Comparison of ENCODE assay signal across 27 cellular contexts in genomic region chr6:159012201-159012600, GRCh38. TPM values are rescaled to one million over a fixed set of nuclear protein-coding genes. Genes with fewer than 3 reads are reported as not detected.
DNase-seq lines count a peak whose midpoint lies in the region; ATAC-seq and TF ChIP-seq lines count a peak whose summit lies in the region.
"Had no signal": no experiment of that assay in that cellular context is flagged by ENCODE, and none has a peak within 500 bp of the region (broad histone marks: within the 10 kb centered on the region; RNA-seq: fewer than 3 reads in every experiment).

No MANE protein-coding gene starts in this region.

- no peaks in the 10 kb centered on the region for H3K27me3 Mint-ChIP-seq in activated T-helper 17 cell treated with anti-CD3 and anti-CD28 coated beads, Interleukin-2, amount 50 U/mL, for 72 hours
- H3K27me3 Mint-ChIP-seq in stimulated activated memory B cell treated with anti-CD40 and anti-IgM and Interleukin-4, amounts not matched to agents 10 μg/mL and 1 μg/mL and 100 μg/mL, for 72 hours, result no peaks in the 10 kb centered on the region
- H3K27me3 Mint-ChIP-seq: activated T-cell treated with anti-CD3 and anti-CD28 coated beads, Interleukin-2, amount 50 U/mL, for 24 hours; natural killer cell treated with Interleukin-12 subunit alpha and Interleukin-12 subunit beta and Interleukin-15 and Interleukin-18, amount 100 ng/mL, for 72 hours; stimulated activated naive CD8-positive, alpha-beta T cell treated with anti-CD3 and anti-CD28 coated beads, Interleukin-15, Interleukin-2, amounts not matched to agents 100 ng/mL and 50 ng/mL, for 24 hours had no signal

- in situ Hi-C loops in GM23248 (cut with MboI), result no loop called here

- peaks cover 41% of the 10 kb centered on the region for H3K4me1 Mint-ChIP-seq in activated T-helper 17 cell treated with anti-CD3 and anti-CD28 coated beads, Interleukin-2, amount 50 U/mL, for 72 hours
- H3K4me1 Mint-ChIP-seq in stimulated activated memory B cell treated with anti-CD40 and anti-IgM and Interleukin-4, amounts not matched to agents 10 μg/mL and 1 μg/mL and 100 μg/mL, for 72 hours, result peaks cover 38% of the 10 kb centered on the region

- no peaks in the 10 kb centered on the region for H3K4me1 ChIP-seq in GM23248 (ENCODE audit: insufficient read depth)
- H3K4me1 ChIP-seq: pancreas, Peyer's patch had no signal

- no peaks in the 10 kb centered on the region for H3K9me3 ChIP-seq in GM23248 (ENCODE audit: low read depth)
- H3K9me3 ChIP-seq: pancreas, Peyer's patch had no signal

- H3K27ac ChIP-seq in GM23248, result no peak overlapping the region
- H3K27ac ChIP-seq: pancreas, Peyer's patch had no signal

- peak overlapping the region; percentile 6 for H3K4me3 Mint-ChIP-seq in activated T-helper 17 cell treated with anti-CD3 and anti-CD28 coated beads, Interleukin-2, amount 50 U/mL, for 72 hours
- no peak overlapping the region for H3K4me3 Mint-ChIP-seq in stimulated activated memory B cell treated with anti-CD40 and anti-IgM and Interleukin-4, amounts not matched to agents 10 μg/mL and 1 μg/mL and 100 μg/mL, for 72 hours
- H3K4me3 Mint-ChIP-seq: activated T-cell treated with anti-CD3 and anti-CD28 coated beads, Interleukin-2, amount 50 U/mL, for 24 hours; natural killer cell treated with Interleukin-12 subunit alpha and Interleukin-12 subunit beta and Interleukin-15 and Interleukin-18, amount 100 ng/mL, for 72 hours; stimulated activated naive CD8-positive, alpha-beta T cell treated with anti-CD3 and anti-CD28 coated beads, Interleukin-15, Interleukin-2, amounts not matched to agents 100 ng/mL and 50 ng/mL, for 24 hours had no signal

- no peaks in the 10 kb centered on the region for H3K36me3 Mint-ChIP-seq in activated T-helper 17 cell treated with anti-CD3 and anti-CD28 coated beads, Interleukin-2, amount 50 U/mL, for 72 hours (ENCODE audit: low read depth)
- peaks cover 6% of the 10 kb centered on the region for H3K36me3 Mint-ChIP-seq in stimulated activated memory B cell treated with anti-CD40 and anti-IgM and Interleukin-4, amounts not matched to agents 10 μg/mL and 1 μg/mL and 100 μg/mL, for 72 hours
- H3K36me3 Mint-ChIP-seq: natural killer cell treated with Interleukin-12 subunit alpha and Interleukin-12 subunit beta and Interleukin-15 and Interleukin-18, amount 100 ng/mL, for 72 hours had no signal

- no peak overlapping the region for H3K27ac Mint-ChIP-seq in activated T-helper 17 cell treated with anti-CD3 and anti-CD28 coated beads, Interleukin-2, amount 50 U/mL, for 72 hours
- H3K27ac Mint-ChIP-seq in stimulated activated memory B cell treated with anti-CD40 and anti-IgM and Interleukin-4, amounts not matched to agents 10 μg/mL and 1 μg/mL and 100 μg/mL, for 72 hours, result peak overlapping the region; percentile 5
- H3K27ac Mint-ChIP-seq: activated T-cell treated with anti-CD3 and anti-CD28 coated beads, Interleukin-2, amount 50 U/mL, for 24 hours; stimulated activated naive CD8-positive, alpha-beta T cell treated with anti-CD3 and anti-CD28 coated beads, Interleukin-15, Interleukin-2, amounts not matched to agents 100 ng/mL and 50 ng/mL, for 24 hours had no signal

- 84 to 96% methylated on average over 4 of the region's 4 CpGs for WGBS in GM23248 (ENCODE audit: low coverage in 1 of 2, low lambda C conversion rate in 2 of 2, missing lambda C conversion rate in 2 of 2), 2 experiments

- no peak overlapping the region for H2AFZ ChIP-seq in GM23248

- no peaks in the 10 kb centered on the region for H3K36me3 ChIP-seq in GM23248 (ENCODE audit: low read depth)
- H3K36me3 ChIP-seq: pancreas, Peyer's patch had no signal

- H4K20me1 ChIP-seq in GM23248 (ENCODE audit: insufficient read depth), result no peaks in the 10 kb centered on the region

- H3K9me3 Mint-ChIP-seq in activated T-helper 17 cell treated with anti-CD3 and anti-CD28 coated beads, Interleukin-2, amount 50 U/mL, for 72 hours, result peaks cover 3% of the 10 kb centered on the region
- H3K9me3 Mint-ChIP-seq in stimulated activated memory B cell treated with anti-CD40 and anti-IgM and Interleukin-4, amounts not matched to agents 10 μg/mL and 1 μg/mL and 100 μg/mL, for 72 hours, result no peaks in the 10 kb centered on the region
- H3K9me3 Mint-ChIP-seq: activated T-cell treated with anti-CD3 and anti-CD28 coated beads, Interleukin-2, amount 50 U/mL, for 24 hours; natural killer cell treated with Interleukin-12 subunit alpha and Interleukin-12 subunit beta and Interleukin-15 and Interleukin-18, amount 100 ng/mL, for 72 hours; stimulated activated naive CD8-positive, alpha-beta T cell treated with anti-CD3 and anti-CD28 coated beads, Interleukin-15, Interleukin-2, amounts not matched to agents 100 ng/mL and 50 ng/mL, for 24 hours had no signal

- ATAC-seq in activated T-helper 17 cell treated with anti-CD3 and anti-CD28 coated beads, Interleukin-2, amount 50 U/mL, for 72 hours (replicated peaks), result no peak
- no peak for ATAC-seq in stimulated activated memory B cell treated with anti-CD40 and anti-IgM and Interleukin-4, amounts not matched to agents 10 μg/mL and 1 μg/mL and 100 μg/mL, for 72 hours
- ATAC-seq in GM18873 (IDR thresholded peaks at IDR 0.05; ENCODE audit: low FRiP score, unreplicated experiment), result no peak
- ATAC-seq: pancreas, right cardiac atrium had no signal

- TF ChIP-seq CTCF in GM10248 (IDR thresholded peaks at IDR 0.05; ENCODE audit: control extremely low read depth, extremely low read depth, low read depth, missing control alignments), result no peak
- no peak for TF ChIP-seq CTCF in GM10266 (IDR thresholded peaks at IDR 0.05; ENCODE audit: control insufficient read depth, insufficient read depth, low read depth, missing control alignments)

- H3K4me2 ChIP-seq in GM23248 (ENCODE audit: unreplicated experiment), result no peak overlapping the region

- no peak overlapping the region for H3K9ac ChIP-seq in GM23248

- H3K4me3 ChIP-seq in GM23248, result no peak overlapping the region
- H3K4me3 ChIP-seq: pancreas, Peyer's patch had no signal

- no peaks in the 10 kb centered on the region for H3K79me2 ChIP-seq in GM23248 (ENCODE audit: insufficient read depth)

- POLR2A ChIA-PET in GM10248 (lab: Yijun Ruan, JAX), result interaction anchor here (0.7 kb wide), 1 partner anchor 27 kb away, joined by 9 read pairs; no protein-coding TSS in a partner anchor

- H3F3A ChIP-seq in GM23248 (ENCODE audit: insufficient read depth), result no peaks in the 10 kb centered on the region

- no peaks in the 10 kb centered on the region for H3K27me3 ChIP-seq in GM23248 (replicated peaks; ENCODE audit: insufficient read depth)
- H3K27me3 ChIP-seq: pancreas, Peyer's patch had no signal

- H3K9me2 ChIP-seq in GM23248 (ENCODE audit: insufficient read depth), result no peaks in the 10 kb centered on the region

- peak; percentile 9 for DNase-seq in GM23248
- peak; percentile 64 for DNase-seq in iris pigment epithelial cell (ENCODE audit: low read depth)
- no peak for DNase-seq in GM10248 (ENCODE audit: extremely low spot score)
- no peak for DNase-seq in GM10266 (ENCODE audit: extremely low spot score)
- DNase-seq: activated CD4-positive, alpha-beta T cell treated with anti-CD3 and anti-CD28 coated beads for 1 hour; activated naive CD4-positive, alpha-beta T cell; activated T-cell treated with anti-CD3 and anti-CD28 coated beads, Interleukin-2, amount 50 U/mL, for 24 hours; AML-193; amygdala; central memory CD4-positive, alpha-beta T cell; H7; head of caudate nucleus; Kasumi-1; left cardiac atrium; NCI-H2171; NCI-H524 treated with DMSO at 0.1 percent for 48 hours; pancreas; Peyer's patch; right cardiac atrium; SIG-M5; SW 1271 had no signal

- CTCF ChIA-PET in GM10248 (lab: Yijun Ruan, JAX), result interaction anchor here (1.0 to 10.9 kb wide), 3 partner anchors 12 to 123 kb away, joined by 3 to 213 read pairs (median 11); partner anchors contain the start of gene RSPH3

RNA-seq across cellular contexts. Expression of gene RSPH3, which starts 12.2 kb away (rescaled TPM):
- 7.2 and 9.4 TPM in 2 replicates for total RNA-seq in GM23248 (2014; rRNA removed; shearing (Covaris generic))
- 14.6 and 15.1 TPM in 2 replicates for polyA plus RNA-seq in GM23248 (2016; fragmentation: Nextera tagmentation; extraction: Ambion mirVana)
- total RNA-seq in activated T-helper 17 cell treated with anti-CD3 and anti-CD28 coated beads, Interleukin-2, amount 50 U/mL, for 72 hours, result 10 to 100 TPM in 1 of 2 donors, 1 to 10 TPM in 1; 2.4 to 15.9 TPM

RNA-seq across cellular contexts. Expression of gene TAGAP, which starts 32.6 kb away (rescaled TPM):
- total RNA-seq in GM23248 (2014; rRNA removed; shearing (Covaris generic)), result not detected in 2 replicates
- polyA plus RNA-seq in GM23248 (2016; fragmentation: Nextera tagmentation; extraction: Ambion mirVana), result not detected in 2 replicates
- 10 to 100 TPM; 11.7 to 80.7 TPM for total RNA-seq in activated T-helper 17 cell treated with anti-CD3 and anti-CD28 coated beads, Interleukin-2, amount 50 U/mL, for 72 hours
- total RNA-seq: endothelial cell of umbilical vein, H7 had no signal
- polyA plus RNA-seq: endothelial cell of umbilical vein had no signal

Comparison
In these comparisons a context has a peak if more than half of its experiments do, and no peak if none do; other contexts are left out.
1. DNase-seq: peak in GM23248 (single experiment) and iris pigment epithelial cell (single experiment); none in GM10248 (single experiment) and GM10266 (single experiment).
2. RNA of gene TAGAP, which starts 32.6 kb away (total RNA-seq): 11.7 to 80.7 TPM in activated T-helper 17 cell treated with anti-CD3 and anti-CD28 coated beads, Interleukin-2, amount 50 U/mL, for 72 hours; not detected in GM23248; every median in the first group is over 10 times any median in the second.